ENCODE assay signal across 30 cellular contexts in genomic region chr12:87828384-87828973, GRCh38.
DNase-seq lines count a peak whose midpoint lies in the region; ATAC-seq and TF ChIP-seq lines count a peak whose summit lies in the region.
"Had no signal": no experiment of that assay in that cellular context is flagged by ENCODE, and none has a peak within 500 bp of the region (broad histone marks: within the 10 kb centered on the region; RNA-seq: fewer than 3 reads in every experiment).

No MANE protein-coding gene starts in this region.

- H3K18ac ChIP-seq in IMR-90 (ENCODE audit: low read depth, low read length): peak overlapping the region; percentile 48; the same call in 1 of the 2 replicates

- peak overlapping the region; percentile 16; the same call in 1 of the 2 replicates for H2BK120ac ChIP-seq in IMR-90 (ENCODE audit: low read depth, low read length)

- no CpG with 5 or more reads among the region's 6 CpGs for WGBS in IMR-90 (ENCODE audit: extremely low coverage in 2 of 2, insufficient read length in 1 of 2), 2 experiments
- WGBS in esophagus muscularis mucosa: 87% methylated on average over 6 of the region's 6 CpGs

- no peak overlapping the region for H3K27ac ChIP-seq in IMR-90 (ENCODE audit: insufficient read depth, low read length)
- H3K27ac ChIP-seq in coronary artery: no peak overlapping the region
- H3K27ac ChIP-seq in parathyroid adenoma: no peak overlapping the region
- no peak overlapping the region for H3K27ac ChIP-seq in esophagus muscularis mucosa (replicated peaks in 1 of 4)
- H3K27ac ChIP-seq in osteoblast (ENCODE audit: low read depth, low read length): no peak overlapping the region
- H3K27ac ChIP-seq: BLaER1 treated with 17β-estradiol and CSF1 and Interleukin-3, amounts not matched to agents 10 nM and 100 nM; cardiac muscle cell; colonic mucosa; left lung; prostate gland; stomach; thyroid gland had no signal

- H3K9me3 ChIP-seq in IMR-90 (ENCODE audit: control insufficient read depth, insufficient read depth, low read length) (no peaks in the 10 kb centered on the region), parathyroid adenoma (ENCODE audit: control insufficient read depth, low read length) (no peaks in the 10 kb centered on the region), esophagus muscularis mucosa (no peaks in the 10 kb centered on the region), osteoblast (ENCODE audit: low read depth, low read length) (no peaks in the 10 kb centered on the region)
- H3K9me3 ChIP-seq: colonic mucosa, left lung, prostate gland, stomach, thyroid gland had no signal

- H3K4me1 ChIP-seq in IMR-90 (ENCODE audit: control insufficient read depth, insufficient read depth, low read length) (no peaks in the 10 kb centered on the region; the same call in 1 of the 2 replicates), parathyroid adenoma (no peaks in the 10 kb centered on the region), esophagus muscularis mucosa (no peaks in the 10 kb centered on the region), osteoblast (ENCODE audit: insufficient read depth, low read length) (peaks cover 11% of the 10 kb centered on the region)
- H3K4me1 ChIP-seq: BLaER1 treated with 17β-estradiol and CSF1 and Interleukin-3, amounts not matched to agents 10 nM and 100 nM; colonic mucosa; left lung; prostate gland; stomach; thyroid gland had no signal

- ATAC-seq in IMR-90 (ENCODE audit: low read depth): no peak

- H2AK9ac ChIP-seq in IMR-90 (replicated peaks; ENCODE audit: low read depth, low read length, poor library complexity): no peak overlapping the region

- no peak overlapping the region; the same call in 1 of the 2 replicates for H2BK20ac ChIP-seq in IMR-90 (ENCODE audit: low read depth, low read length)

- POLR2A ChIA-PET in IMR-90 (lab: Charles Lee; ENCODE audit: unreplicated experiment): no interaction called here

- H3K4me2 ChIP-seq in IMR-90 (ENCODE audit: low read depth, low read length) (no peak overlapping the region), parathyroid adenoma (ENCODE audit: low read length) (no peak overlapping the region), osteoblast (ENCODE audit: insufficient read depth, low read length) (no peak overlapping the region)
- H3K4me2 ChIP-seq: BLaER1 treated with 17β-estradiol and CSF1 and Interleukin-3, amounts not matched to agents 10 nM and 100 nM had no signal

- no peak overlapping the region for H3K9ac ChIP-seq in IMR-90 (ENCODE audit: low read depth, low read length)
- no peak overlapping the region for H3K9ac ChIP-seq in parathyroid adenoma
- H3K9ac ChIP-seq: BLaER1 treated with 17β-estradiol and CSF1 and Interleukin-3, amounts not matched to agents 10 nM and 100 nM had no signal

- H4K20me1 ChIP-seq in IMR-90 (ENCODE audit: insufficient read depth, low read length): no peaks in the 10 kb centered on the region
- H4K20me1 ChIP-seq in osteoblast (ENCODE audit: insufficient read depth, low read length): no peaks in the 10 kb centered on the region
- H4K20me1 ChIP-seq: BLaER1 treated with 17β-estradiol and CSF1 and Interleukin-3, amounts not matched to agents 10 nM and 100 nM had no signal

- H3K79me2 ChIP-seq in parathyroid adenoma (no peaks in the 10 kb centered on the region), osteoblast (ENCODE audit: insufficient read depth, low read length) (no peaks in the 10 kb centered on the region)

- no peak overlapping the region for H2AFZ ChIP-seq in IMR-90 (replicated peaks; ENCODE audit: low read length, poor library complexity)
- peak overlapping the region; percentile 7 for H2AFZ ChIP-seq in parathyroid adenoma
- H2AFZ ChIP-seq in osteoblast (ENCODE audit: low read length): no peak overlapping the region

- H3K56ac ChIP-seq in IMR-90 (ENCODE audit: extremely low read depth, insufficient read depth, low read length): no peak overlapping the region

- no peak overlapping the region for H2AK5ac ChIP-seq in IMR-90 (ENCODE audit: low read depth, low read length)

- no peak overlapping the region for H4K5ac ChIP-seq in IMR-90 (ENCODE audit: low read depth, low read length)

- no peaks in the 10 kb centered on the region for H3K27me3 ChIP-seq in IMR-90 (ENCODE audit: control insufficient read depth, insufficient read depth, low read length)
- H3K27me3 ChIP-seq in parathyroid adenoma (ENCODE audit: control insufficient read depth, insufficient read depth, low read length): no peaks in the 10 kb centered on the region
- no peaks in the 10 kb centered on the region for H3K27me3 ChIP-seq in esophagus muscularis mucosa
- H3K27me3 ChIP-seq in osteoblast (ENCODE audit: insufficient read depth, low read length): no peaks in the 10 kb centered on the region
- H3K27me3 ChIP-seq: BLaER1 treated with 17β-estradiol and CSF1 and Interleukin-3, amounts not matched to agents 10 nM and 100 nM; cardiac muscle cell; colonic mucosa; left lung; stomach; thyroid gland had no signal

- no peak for TF ChIP-seq RAD21 in IMR-90 (IDR thresholded peaks at IDR 0.05; ENCODE audit: low read length)

- no peak for TF ChIP-seq POLR2A in IMR-90 (IDR thresholded peaks at IDR 0.05; ENCODE audit: low read depth, low read length)
- TF ChIP-seq POLR2A in esophagus muscularis mucosa (IDR thresholded peaks at IDR 0.05; ENCODE audit: low read depth): no peak

- H4K8ac ChIP-seq in IMR-90 (ENCODE audit: low read depth in 2 of 2, low read length in 2 of 2): no peak overlapping the region

- no peak overlapping the region for H3K4me3 ChIP-seq in IMR-90 (ENCODE audit: insufficient read depth, low read depth, low read length)
- H3K4me3 ChIP-seq in coronary artery: peak overlapping the region; percentile 30
- no peak overlapping the region for H3K4me3 ChIP-seq in parathyroid adenoma (ENCODE audit: low read depth, low read length)
- no peak overlapping the region for H3K4me3 ChIP-seq in esophagus muscularis mucosa
- H3K4me3 ChIP-seq in osteoblast (ENCODE audit: insufficient read depth, low read length): no peak overlapping the region
- H3K4me3 ChIP-seq: BLaER1 treated with 17β-estradiol and CSF1 and Interleukin-3, amounts not matched to agents 10 nM and 100 nM; cardiac muscle cell; colonic mucosa; left lung; prostate gland; stomach; thyroid gland had no signal

- no peak overlapping the region for H4K91ac ChIP-seq in IMR-90 (ENCODE audit: insufficient read depth, low read depth, low read length)

- H3K36me3 ChIP-seq in IMR-90 (ENCODE audit: control insufficient read depth, insufficient read depth, low read length): no peaks in the 10 kb centered on the region
- no peaks in the 10 kb centered on the region for H3K36me3 ChIP-seq in parathyroid adenoma (ENCODE audit: control insufficient read depth, insufficient read depth, low read length)
- no peaks in the 10 kb centered on the region for H3K36me3 ChIP-seq in esophagus muscularis mucosa
- no peaks in the 10 kb centered on the region for H3K36me3 ChIP-seq in osteoblast (ENCODE audit: insufficient read depth, low read length)
- H3K36me3 ChIP-seq: BLaER1 treated with 17β-estradiol and CSF1 and Interleukin-3, amounts not matched to agents 10 nM and 100 nM; cardiac muscle cell; colonic mucosa; left lung; prostate gland; stomach; thyroid gland had no signal

- dilution Hi-C loops in IMR-90 (cut with HindIII; ENCODE audit: low sequenced_read_pairs, unreplicated experiment): no loop called here

- H2BK5ac ChIP-seq in IMR-90 (ENCODE audit: low read depth, low read length, poor library complexity, severe bottlenecking): no peak overlapping the region

- no peak overlapping the region for H2BK15ac ChIP-seq in IMR-90 (ENCODE audit: low read depth, low read length)

- no peak for TF ChIP-seq CTCF in IMR-90 (conservative IDR thresholded peaks at IDR 0.05; ENCODE audit: low read depth, low read length)
- TF ChIP-seq CTCF in coronary artery (IDR thresholded peaks at IDR 0.05): no peak
- no peak for TF ChIP-seq CTCF in parathyroid adenoma (IDR thresholded peaks at IDR 0.05)
- no peak for TF ChIP-seq CTCF in esophagus muscularis mucosa (IDR thresholded peaks at IDR 0.05)
- TF ChIP-seq CTCF in osteoblast (IDR thresholded peaks at IDR 0.05; ENCODE audit: extremely low read depth, low read depth, low read length): no peak

- no peaks in the 10 kb centered on the region for H3K79me1 ChIP-seq in IMR-90 (ENCODE audit: low read depth in 1 of 2, low read length in 2 of 2)

- H3K9me1 ChIP-seq in IMR-90 (ENCODE audit: insufficient read depth, low read length): no peaks in the 10 kb centered on the region

- in situ Hi-C loops in IMR-90 (cut with MboI; ENCODE audit: low sequenced_read_pairs): no loop called here

- no TSS peak for BruUV-seq in IMR-90 (replicated peaks; lab: Mats Ljungman, UMichigan)

- CTCF ChIA-PET in IMR-90 (lab: Yijun Ruan, JAX): interaction anchor here (0.9 to 1.5 kb wide), 2 partner anchors 20 to 280 kb away, joined by 3 read pairs; no protein-coding TSS in a partner anchor

- no peak overlapping the region for H3K14ac ChIP-seq in IMR-90 (replicated peaks; ENCODE audit: low read depth, low read length)

- TF ChIP-seq EP300 in esophagus muscularis mucosa (IDR thresholded peaks at IDR 0.05): no peak

- intact Hi-C loops in IMR-90 (cut with micrococcal nuclease) (no loop called here), esophagus muscularis mucosa (cut with DNase I) (no loop called here)

- H3K4ac ChIP-seq in IMR-90 (ENCODE audit: low read depth, low read length): no peak overlapping the region; the same call in 1 of the 2 replicates

- H3K23ac ChIP-seq in IMR-90 (ENCODE audit: low read depth, low read length): no peak overlapping the region

- DNase-seq in IMR-90 (no peak), NCI-H2227 (lab: John Stamatoyannopoulos, UW; ENCODE audit: unreplicated experiment) (peak; percentile 82), coronary artery (ENCODE audit: low spot score) (no peak), esophagus muscularis mucosa (ENCODE audit: extremely low spot score) (no peak), osteoblast (ENCODE audit: insufficient read length, low spot score, missing footprints) (no peak)
- DNase-seq in activated effector memory CD4-positive, alpha-beta T cell treated with Interleukin-2 at 50 U/mL for 16 hours: no peak
- DNase-seq: activated B cell treated with CpG ODN at 0.5 μM for 24 hours; activated CD4-positive, alpha-beta T cell treated with anti-CD3 and anti-CD28 coated beads, Interleukin-2, amount 10 ng/mL, durations not matched to agents 7 days and 5 days; activated gamma-delta T cell; activated naive CD8-positive, alpha-beta T cell treated with anti-CD3 and anti-CD28 coated beads for 36 hours; activated T-cell treated with anti-CD3 and anti-CD28 coated beads, Interleukin-2, amount 50 U/mL, for 1 hour; anterior cingulate cortex; colonic mucosa; DMS79 treated with DMSO at 0.1 percent for 48 hours; effector memory CD4-positive, alpha-beta T cell; erythroblast; GDM1; H7; head of caudate nucleus; left lung; NCI-H187; NCI-H345; NCI-H82; stimulated activated CD4-positive, alpha-beta T cell treated with anti-CD3 and anti-CD28 coated beads, Interleukin-4, amount 100 ng/mL, for 1 hour; stomach; thyroid gland had no signal

TF ChIP-seq in IMR-90, 13 proteins besides CTCF, POLR2A, EP300 and RAD21:
- TF ChIP-seq RCOR1 (IDR thresholded peaks at IDR 0.05; ENCODE audit: insufficient replicate concordance, low read length) (no peak), MAFK (IDR thresholded peaks at IDR 0.05; ENCODE audit: low read depth, low read length) (peak; percentile 91), BHLHE40 (IDR thresholded peaks at IDR 0.05; ENCODE audit: low read depth, low read length) (no peak)
